ENCODE assay signal across 1 cellular context in genomic region chrX:101390664-101391525, GRCh38.
A peak's percentile ranks its signal among the peaks of the same experiment; 100 is the strongest.
TF ChIP-seq lines count a peak whose summit lies in the region.

TSS of gene RPL36A (plus strand) at chrX:101391011. CDS start at chrX:101391044, 33 bp downstream.

TF ChIP-seq in HepG2, 621 proteins besides CTCF, POLR2A, EP300 and RAD21 (continued from another document and continues in another):
- TF ChIP-seq ZNF687 (CRISPR knock-in tag; IDR thresholded peaks at IDR 0.05) = peak; percentile 74
- TF ChIP-seq ZNF629 (CRISPR knock-in tag; conservative IDR thresholded peaks at IDR 0.05) = no peak
- TF ChIP-seq ATF1 (CRISPR knock-in tag; IDR thresholded peaks at IDR 0.05) = no peak
- TF ChIP-seq ISX (CRISPR knock-in tag; conservative IDR thresholded peaks at IDR 0.05) = no peak
- no peak for TF ChIP-seq ZKSCAN5 (CRISPR knock-in tag; IDR thresholded peaks at IDR 0.05)
- TF ChIP-seq TAF15 (IDR thresholded peaks at IDR 0.05; ENCODE audit: low read depth, low read length, poor library complexity, severe bottlenecking) = no peak
- TF ChIP-seq HMGXB3 (CRISPR knock-in tag; IDR thresholded peaks at IDR 0.05; ENCODE audit: borderline replicate concordance) = 0 out of 2 replicates have a peak, but pooled peaks have one; percentile 58
- TF ChIP-seq NCOA2 (CRISPR knock-in tag; IDR thresholded peaks at IDR 0.05) = peak; percentile 11; the same call in 1 of the 2 replicates
- no peak for TF ChIP-seq MAFK (conservative IDR thresholded peaks at IDR 0.05 in 1 of 2, IDR thresholded peaks at IDR 0.05 in 1 of 2; ENCODE audit: low read length in 2 of 2)
- peak; percentile 79 for TF ChIP-seq KAT8 (CRISPR knock-in tag; IDR thresholded peaks at IDR 0.05)
- 0 out of 2 replicates have a peak, but pooled peaks have one; percentile 23 for TF ChIP-seq ZKSCAN1 (IDR thresholded peaks at IDR 0.05; ENCODE audit: low read length)
- TF ChIP-seq REXO4 (CRISPR knock-in tag; IDR thresholded peaks at IDR 0.05; ENCODE audit: borderline replicate concordance) = no peak
- no peak for TF ChIP-seq ZFAT (CRISPR knock-in tag; conservative IDR thresholded peaks at IDR 0.05)
- no peak for TF ChIP-seq ZNF329 (CRISPR knock-in tag; IDR thresholded peaks at IDR 0.05; ENCODE audit: low read depth)
- no peak for TF ChIP-seq CERS6 (CRISPR knock-in tag; IDR thresholded peaks at IDR 0.05)
- no peak for TF ChIP-seq ZNF547 (CRISPR knock-in tag; IDR thresholded peaks at IDR 0.05)
- no peak for TF ChIP-seq ZFP41 (CRISPR knock-in tag; IDR thresholded peaks at IDR 0.05; ENCODE audit: borderline replicate concordance)
- TF ChIP-seq ZNF292 (CRISPR knock-in tag; IDR thresholded peaks at IDR 0.05; ENCODE audit: borderline replicate concordance, low read depth) = no peak
- TF ChIP-seq ZNF879 (CRISPR knock-in tag; IDR thresholded peaks at IDR 0.05) = no peak
- TF ChIP-seq TEAD2 (CRISPR knock-in tag; IDR thresholded peaks at IDR 0.05) = no peak
- TF ChIP-seq ZNF549 (CRISPR knock-in tag; IDR thresholded peaks at IDR 0.05) = no peak
- no peak for TF ChIP-seq ARNT (IDR thresholded peaks at IDR 0.05)
- no peak for TF ChIP-seq NFIC (IDR thresholded peaks at IDR 0.05; ENCODE audit: low read length)
- no peak for TF ChIP-seq MTA1 (CRISPR knock-in tag; IDR thresholded peaks at IDR 0.05; ENCODE audit: borderline replicate concordance)
- TF ChIP-seq ZNF460 (CRISPR knock-in tag; IDR thresholded peaks at IDR 0.05; ENCODE audit: borderline replicate concordance) = no peak
- TF ChIP-seq SRSF9 (IDR thresholded peaks at IDR 0.05; ENCODE audit: borderline replicate concordance, insufficient read depth, low read depth, low read length, poor library complexity, severe bottlenecking) = no peak
- TF ChIP-seq ADNP (CRISPR knock-in tag; IDR thresholded peaks at IDR 0.05) = no peak
- no peak for TF ChIP-seq ZNF773 (CRISPR knock-in tag; IDR thresholded peaks at IDR 0.05; ENCODE audit: borderline replicate concordance)
- TF ChIP-seq MAZ (IDR thresholded peaks at IDR 0.05; ENCODE audit: borderline replicate concordance, low read depth, low read length) = peak; percentile 36; the same call in 1 of the 2 replicates
- no peak for TF ChIP-seq MAZ (CRISPR knock-in tag; IDR thresholded peaks at IDR 0.05; ENCODE audit: low read depth)
- peak; percentile 85 for TF ChIP-seq ASH2L (IDR thresholded peaks at IDR 0.05; ENCODE audit: insufficient read length, low read depth, low read length)
- TF ChIP-seq SP140L (CRISPR knock-in tag; IDR thresholded peaks at IDR 0.05; ENCODE audit: borderline replicate concordance) = 0 out of 2 replicates have a peak, but pooled peaks have one; percentile 37
- 0 out of 2 replicates have a peak, but pooled peaks have one; percentile 45 for TF ChIP-seq ZNF430 (CRISPR knock-in tag; IDR thresholded peaks at IDR 0.05)
- 0 out of 2 replicates have a peak, but pooled peaks have one; percentile 19 for TF ChIP-seq BCL6 (CRISPR knock-in tag; IDR thresholded peaks at IDR 0.05)
- TF ChIP-seq ZNF768 (CRISPR knock-in tag; IDR thresholded peaks at IDR 0.05) = no peak
- TF ChIP-seq ATF2 (CRISPR knock-in tag; IDR thresholded peaks at IDR 0.05) = peak; percentile 59; the same call in 1 of the 2 replicates
- no peak for TF ChIP-seq ZNF431 (CRISPR knock-in tag; IDR thresholded peaks at IDR 0.05; ENCODE audit: borderline replicate concordance, low read depth)
- no peak for TF ChIP-seq ZC3H13 (CRISPR knock-in tag; IDR thresholded peaks at IDR 0.05)
- TF ChIP-seq ZNF205 (CRISPR knock-in tag; IDR thresholded peaks at IDR 0.05) = no peak
- no peak for TF ChIP-seq KLF15 (CRISPR knock-in tag; IDR thresholded peaks at IDR 0.05; ENCODE audit: borderline replicate concordance)
- no peak for TF ChIP-seq MIER2 (CRISPR knock-in tag; IDR thresholded peaks at IDR 0.05)
- no peak for TF ChIP-seq ZNF282 (IDR thresholded peaks at IDR 0.05; ENCODE audit: partially characterized antibody)
- no peak for TF ChIP-seq ZNF20 (CRISPR knock-in tag; IDR thresholded peaks at IDR 0.05)
- TF ChIP-seq SNRNP70 (IDR thresholded peaks at IDR 0.05; ENCODE audit: low read depth, low read length) = no peak
- no peak for TF ChIP-seq NKX3-1 (CRISPR knock-in tag; IDR thresholded peaks at IDR 0.05)
- TF ChIP-seq ZNF484 (CRISPR knock-in tag; IDR thresholded peaks at IDR 0.05; ENCODE audit: borderline replicate concordance, low read depth) = no peak
- TF ChIP-seq STAT6 (CRISPR knock-in tag; IDR thresholded peaks at IDR 0.05; ENCODE audit: borderline replicate concordance) = peak; percentile 59; the same call in 1 of the 2 replicates
- no peak for TF ChIP-seq RORA (CRISPR knock-in tag; IDR thresholded peaks at IDR 0.05)
- TF ChIP-seq CEBPG (CRISPR knock-in tag; IDR thresholded peaks at IDR 0.05) = no peak
- TF ChIP-seq TGIF2 (CRISPR knock-in tag; IDR thresholded peaks at IDR 0.05) = 0 out of 2 replicates have a peak, but pooled peaks have one; percentile 49
- TF ChIP-seq CEBPB (IDR thresholded peaks at IDR 0.05; ENCODE audit: borderline replicate concordance, low read depth, low read length) = no peak
- TF ChIP-seq ELF4 (CRISPR knock-in tag; IDR thresholded peaks at IDR 0.05; ENCODE audit: borderline replicate concordance) = no peak
- TF ChIP-seq MEF2D (CRISPR knock-in tag; IDR thresholded peaks at IDR 0.05) = no peak; the same call in 1 of the 2 replicates
- no peak for TF ChIP-seq ZBTB26 (CRISPR knock-in tag; IDR thresholded peaks at IDR 0.05; ENCODE audit: borderline replicate concordance)
- no peak for TF ChIP-seq ZMAT5 (CRISPR knock-in tag; IDR thresholded peaks at IDR 0.05; ENCODE audit: borderline replicate concordance, low read depth)
- no peak for TF ChIP-seq ZNF878 (CRISPR knock-in tag; IDR thresholded peaks at IDR 0.05)
- TF ChIP-seq ZBTB21 (CRISPR knock-in tag; IDR thresholded peaks at IDR 0.05) = peak; percentile 32; the same call in 1 of the 2 replicates
